In the genomic region with DNA sequence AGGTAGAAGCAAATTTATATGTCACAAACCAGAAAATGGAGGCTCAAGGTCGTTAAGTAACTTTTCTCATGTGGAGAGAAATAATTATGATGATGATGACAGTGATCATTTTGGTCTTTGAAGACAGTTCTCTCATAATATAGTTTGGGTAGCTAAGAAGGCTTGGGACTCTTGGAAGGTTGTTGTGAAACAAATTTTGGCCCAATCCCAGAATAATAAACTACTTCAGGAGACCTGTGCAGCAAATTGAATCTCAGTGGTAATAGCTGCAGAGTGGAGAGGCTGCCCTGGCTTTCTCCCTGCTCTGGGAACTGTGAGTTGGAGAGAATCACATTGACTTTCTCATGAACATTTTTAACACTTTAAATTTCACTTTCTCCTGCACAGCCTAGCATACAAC, we compare ENCODE assay signal across 16 cellular contexts.
"Had no signal": no experiment of that assay in that cellular context is flagged by ENCODE, and none has a peak within 500 bp of the region (broad histone marks: within the 10 kb centered on the region; RNA-seq: fewer than 3 reads in every experiment).

No MANE protein-coding gene starts in this region.

- H3K4me3 Mint-ChIP-seq: effector memory CD8-positive, alpha-beta T cell; naive thymus-derived CD4-positive, alpha-beta T cell; type B pancreatic cell had no signal

- DNase-seq: effector memory CD8-positive, alpha-beta T cell; gastrocnemius medialis; heart right ventricle; hypothalamus; islet precursor cell; mammary epithelial cell; naive thymus-derived CD4-positive, alpha-beta T cell; posterior cingulate gyrus; sigmoid colon; stimulated activated CD4-positive, alpha-beta T cell treated with anti-CD3 and anti-CD28 coated beads, Interleukin-2, amount 100 ng/mL, for 48 hours; stimulated activated naive CD4-positive, alpha-beta T cell treated with Interleukin-2 at 50 U/mL for 16 hours; thyroid gland had no signal

- H3K9me3 ChIP-seq: gastrocnemius medialis, neutrophil, right atrium auricular region, sigmoid colon, thyroid gland had no signal

- H3K4me3 ChIP-seq: gastrocnemius medialis, heart right ventricle, right atrium auricular region, sigmoid colon, smooth muscle cell, thyroid gland had no signal

- H3K4me1 ChIP-seq: gastrocnemius medialis, right atrium auricular region, sigmoid colon, thyroid gland had no signal

- H3K36me3 ChIP-seq: gastrocnemius medialis, heart right ventricle, neutrophil, right atrium auricular region, sigmoid colon, thyroid gland had no signal

- H3K27ac Mint-ChIP-seq: effector memory CD8-positive, alpha-beta T cell; naive thymus-derived CD4-positive, alpha-beta T cell; type B pancreatic cell had no signal

- H3K36me3 Mint-ChIP-seq: naive thymus-derived CD4-positive, alpha-beta T cell; type B pancreatic cell had no signal

- H3K27me3 ChIP-seq: gastrocnemius medialis, heart right ventricle, neutrophil, right atrium auricular region, sigmoid colon, thyroid gland had no signal

- H3K27ac ChIP-seq: gastrocnemius medialis, heart right ventricle, neutrophil, right atrium auricular region, sigmoid colon, thyroid gland had no signal

- H3K27me3 Mint-ChIP-seq: effector memory CD8-positive, alpha-beta T cell had no signal
